Comparison of ENCODE assay signal across 8 cellular contexts in genomic region chr19:18496167-18496979, GRCh38. TPM values are rescaled to one million over a fixed set of nuclear protein-coding genes. Genes with fewer than 3 reads are reported as not detected.
DNase-seq lines count a peak whose midpoint lies in the region; FAIRE-seq and TF ChIP-seq lines count a peak whose summit lies in the region.

No MANE protein-coding gene starts in this region.

- DNase-seq in SIG-M5 treated with dmso at 0.1 percent for 504 hours (lab: John Stamatoyannopoulos, UW; ENCODE audit: unreplicated experiment) (peak; percentile 41), SIG-M5 (lab: John Stamatoyannopoulos, UW) (no peak), RCC 7860 (ENCODE audit: low spot score) (peak; percentile 67), activated gamma-delta T cell treated with Interleukin-2 at 50 U/mL for 16 hours (peak; percentile 66), transverse colon (peak; percentile 73), cerebellar cortex (ENCODE audit: low spot score) (no peak), ascending aorta (ENCODE audit: low spot score in 2 of 2) (no peak)

- no peaks in the 10 kb centered on the region for H3K9me3 ChIP-seq in liver (ENCODE audit: control insufficient read depth in 4 of 4, low read length in 3 of 4)
- H3K9me3 ChIP-seq in transverse colon, result no peaks in the 10 kb centered on the region
- H3K9me3 ChIP-seq in ascending aorta, result no peaks in the 10 kb centered on the region

- H3K4me3 ChIP-seq in liver (ENCODE audit: low read depth in 1 of 3, low read length in 3 of 3) (no peak overlapping the region), transverse colon (no peak overlapping the region), ascending aorta (no peak overlapping the region)

- no peak overlapping the region for H3K9ac ChIP-seq in liver (ENCODE audit: low read depth in 1 of 2, low read length in 2 of 2)

- no peak for TF ChIP-seq EP300 in transverse colon (IDR thresholded peaks at IDR 0.05; ENCODE audit: low read depth)

- 55% methylated on average over 11 of the region's 11 CpGs for WGBS in liver
- WGBS in transverse colon (ENCODE audit: low coverage in 1 of 2), 2 donors, result 54 to 62% methylated on average over 4 to 11 of the region's 11 CpGs

- no peak for TF ChIP-seq POLR2A in transverse colon (IDR thresholded peaks at IDR 0.05)

- H3K27ac ChIP-seq in liver (ENCODE audit: low read depth in 1 of 2, low read length in 2 of 2) (peak overlapping the region; percentile 25 to 31), transverse colon (peak overlapping the region; percentile 44 to 63 (median 62)), ascending aorta (no peak overlapping the region)

- H3K4me1 ChIP-seq in liver (ENCODE audit: control insufficient read depth in 4 of 4, insufficient read depth in 4 of 4, low read length in 3 of 4), result peaks cover 30 to 61% (median 47%) of the 10 kb centered on the region in 4 donors
- H3K4me1 ChIP-seq in transverse colon, result peaks cover 16 to 78% (median 57%) of the 10 kb centered on the region in 4 donors
- H3K4me1 ChIP-seq in ascending aorta, result peaks cover 23 to 58% of the 10 kb centered on the region in 2 donors

- peak; percentile 16 to 58 for TF ChIP-seq RAD21 in liver (IDR thresholded peaks at IDR 0.05)

- TF ChIP-seq CTCF in liver (IDR thresholded peaks at IDR 0.05; ENCODE audit: low read depth, low read length, missing input control) (no peak), transverse colon (IDR thresholded peaks at IDR 0.05) (no peak), ascending aorta (IDR thresholded peaks at IDR 0.05) (no peak)

- FAIRE-seq in RCC 7860 (lab: Jason Lieb, UNC), result peak; percentile 74

- H3K27me3 ChIP-seq in liver (ENCODE audit: control insufficient read depth in 4 of 4, insufficient read depth in 4 of 4, low read length in 3 of 4), result no peaks in the 10 kb centered on the region
- H3K27me3 ChIP-seq in transverse colon, result no peaks in the 10 kb centered on the region
- H3K27me3 ChIP-seq in ascending aorta, result no peaks in the 10 kb centered on the region

- intact Hi-C loops in transverse colon (cut with DNase I; ENCODE audit: low total_unique reads), result no loop called here
- intact Hi-C loops in ascending aorta (cut with DNase I), result no loop called here

- H3K36me3 ChIP-seq in liver (ENCODE audit: control insufficient read depth in 4 of 4, insufficient read depth in 3 of 4, low read depth in 1 of 4, low read length in 3 of 4), result no peaks in the 10 kb centered on the region
- no peaks in the 10 kb centered on the region for H3K36me3 ChIP-seq in transverse colon
- H3K36me3 ChIP-seq in ascending aorta, result no peaks in the 10 kb centered on the region

- in situ Hi-C loops in transverse colon (cut with MboI; ENCODE audit: low pct_ligation_motif_present in 1 of 4, low pct_unique_long_range_greater_than_20kb in 1 of 4, low sequenced_read_pairs in 3 of 4), result no loop called here

TF ChIP-seq in liver, 16 proteins besides CTCF, POLR2A, EP300 and RAD21:
- peak in 1 of 2 donors; percentile 26 for TF ChIP-seq RXRA (IDR thresholded peaks at IDR 0.05)
- peak; percentile 22 for TF ChIP-seq SP1 (IDR thresholded peaks at IDR 0.05)
- TF ChIP-seq ZBTB33 (IDR thresholded peaks at IDR 0.05), result no peak
- no peak for TF ChIP-seq ATF3 (IDR thresholded peaks at IDR 0.05)
- TF ChIP-seq NR2F2 (IDR thresholded peaks at IDR 0.05), result no peak
- no peak for TF ChIP-seq TAF1 (conservative IDR thresholded peaks at IDR 0.05)
- TF ChIP-seq JUND (IDR thresholded peaks at IDR 0.05), result no peak
- TF ChIP-seq REST (IDR thresholded peaks at IDR 0.05), result peak; percentile 77
- TF ChIP-seq FOXA1 (IDR thresholded peaks at IDR 0.05), result no peak
- TF ChIP-seq EGR1 (IDR thresholded peaks at IDR 0.05; ENCODE audit: low read depth in 2 of 2), result no peak
- no peak for TF ChIP-seq MAX (IDR thresholded peaks at IDR 0.05)
- no peak for TF ChIP-seq HNF4G (IDR thresholded peaks at IDR 0.05)
- TF ChIP-seq HNF4A (conservative IDR thresholded peaks at IDR 0.05), result peak in 1 of 2 donors; percentile 8
- TF ChIP-seq YY1 (IDR thresholded peaks at IDR 0.05), result no peak
- no peak for TF ChIP-seq GABPA (IDR thresholded peaks at IDR 0.05 in 1 of 2, conservative IDR thresholded peaks at IDR 0.05 in 1 of 2)
- no peak for TF ChIP-seq FOXA2 (IDR thresholded peaks at IDR 0.05)

RNA-seq across cellular contexts. Expression of gene ELL, which starts 25.5 kb away (rescaled TPM):
- total RNA-seq in liver (10 to 100 TPM in 1 of 2 donors, 1 to 10 TPM in 1; 7.6 to 10.5 TPM), transverse colon (10 to 100 TPM; 16.2 to 72.2 (median 18.0) TPM), ascending aorta (30.5 TPM)
- polyA plus RNA-seq in liver, result 1 to 10 TPM; 4.5 to 5.6 TPM

RNA-seq across cellular contexts. Expression of gene FKBP8, which starts 47.0 kb away (rescaled TPM):
- total RNA-seq in liver, result 100 to 1,000 TPM in 1 of 2 donors, 10 to 100 TPM in 1; 75.8 to 225 TPM
- polyA plus RNA-seq in liver, result 100 to 1,000 TPM in 1 of 2 donors, 10 to 100 TPM in 1; 59.1 to 126 TPM
- 100 to 1,000 TPM; 267 to 318 (median 275) TPM for total RNA-seq in transverse colon
- 395 TPM for total RNA-seq in ascending aorta

RNA-seq across cellular contexts. Expression of gene ISYNA1, which starts 58.4 kb away (rescaled TPM):
- 10 to 100 TPM in 1 of 2 donors, 1 to 10 TPM in 1; 8.0 to 41.9 TPM for total RNA-seq in liver
- polyA plus RNA-seq in liver, result 10 to 100 TPM in 1 of 2 donors, 1 to 10 TPM in 1; 4.7 to 12.1 TPM
- 10 to 100 TPM in 2 of 4 donors, 1 to 10 TPM in 2; 3.0 to 15.1 (median 8.8) TPM for total RNA-seq in transverse colon
- 93.1 TPM for total RNA-seq in ascending aorta

Comparison
In these comparisons a context has a peak if more than half of its experiments do, and no peak if none do; other contexts are left out.
1. DNase-seq: peak in SIG-M5 treated with dmso at 0.1 percent for 504 hours (single experiment), RCC 7860 (single experiment), activated gamma-delta T cell treated with Interleukin-2 at 50 U/mL for 16 hours (single experiment) and transverse colon (single experiment); none in SIG-M5 (single experiment), cerebellar cortex (single experiment) and ascending aorta (0 of 2).
2. H3K27ac ChIP-seq: peak in liver (2 of 2) and transverse colon (4 of 4); none in ascending aorta (0 of 2).